Comparison of ENCODE assay signal across 9 cellular contexts in genomic region chr12:3313655-3314305, GRCh38.
DNase-seq lines count a peak whose midpoint lies in the region; ATAC-seq and TF ChIP-seq lines count a peak whose summit lies in the region.
"Had no signal": no experiment of that assay in that cellular context is flagged by ENCODE, and none has a peak within 500 bp of the region (broad histone marks: within the 10 kb centered on the region; RNA-seq: fewer than 3 reads in every experiment).

No MANE protein-coding gene starts in this region.

- no peak overlapping the region for H3K4me3 ChIP-seq in OCI-LY3 (ENCODE audit: low read length)

- ATAC-seq in GM18907 (IDR thresholded peaks at IDR 0.05; ENCODE audit: unreplicated experiment) (peak; percentile 55), GM19023 (IDR thresholded peaks at IDR 0.05; ENCODE audit: unreplicated experiment) (no peak)
- peak; percentile 31 for ATAC-seq in effector memory CD8-positive, alpha-beta T cell (replicated peaks)

- H3K9ac ChIP-seq in OCI-LY3 (ENCODE audit: low read length) = no peak overlapping the region

- TF ChIP-seq CTCF in OCI-LY3 (IDR thresholded peaks at IDR 0.05; ENCODE audit: low read depth, low read length) (peak; percentile 45), neural crest cell (conservative IDR thresholded peaks at IDR 0.05) (peak; percentile 60)

- H3K27me3 ChIP-seq in OCI-LY3 (ENCODE audit: low read depth, low read length) = peaks cover 41% of the 10 kb centered on the region

- no peaks in the 10 kb centered on the region for H4K20me1 ChIP-seq in OCI-LY3 (ENCODE audit: insufficient read depth, low read length)

- H3K4me3 Mint-ChIP-seq in effector memory CD8-positive, alpha-beta T cell = no peak overlapping the region
- H3K4me3 Mint-ChIP-seq in neural crest cell = no peak overlapping the region
- H3K4me3 Mint-ChIP-seq: immature natural killer cell had no signal

- DNase-seq in CMK (ENCODE audit: low read depth) = peak; percentile 9
- peak in 2 of 3 experiments; percentile 6 to 9 for DNase-seq in effector memory CD8-positive, alpha-beta T cell
- DNase-seq in neural crest cell (ENCODE audit: low read depth, low spot score) = no peak
- DNase-seq in NCI-H128 (lab: John Stamatoyannopoulos, UW; ENCODE audit: unreplicated experiment) = no peak
- no peak for DNase-seq in T1000 (lab: John Stamatoyannopoulos, UW)

- peaks cover 0 to 1% of the 10 kb centered on the region in 2 donors for H3K4me1 Mint-ChIP-seq in effector memory CD8-positive, alpha-beta T cell (ENCODE audit: low read depth in 2 of 2)
- H3K4me1 Mint-ChIP-seq in neural crest cell = peaks cover 11% of the 10 kb centered on the region
- H3K4me1 Mint-ChIP-seq: immature natural killer cell had no signal

- H3K36me3 ChIP-seq in OCI-LY3 (replicated peaks; ENCODE audit: low read depth, low read length) = no peaks in the 10 kb centered on the region

- H3K4me1 ChIP-seq in OCI-LY3 (ENCODE audit: low read length) = no peaks in the 10 kb centered on the region

- no peak overlapping the region for H3K4me2 ChIP-seq in OCI-LY3 (ENCODE audit: low read length)

- H3K79me2 ChIP-seq in OCI-LY3 (ENCODE audit: low read length) = no peaks in the 10 kb centered on the region

- H3K27ac ChIP-seq in OCI-LY3 (ENCODE audit: low read length) = no peak overlapping the region

- no peaks in the 10 kb centered on the region for H3K9me3 Mint-ChIP-seq in effector memory CD8-positive, alpha-beta T cell
- no peaks in the 10 kb centered on the region for H3K9me3 Mint-ChIP-seq in neural crest cell
- H3K9me3 Mint-ChIP-seq: immature natural killer cell had no signal

- no peak overlapping the region for H3K27ac Mint-ChIP-seq in effector memory CD8-positive, alpha-beta T cell
- H3K27ac Mint-ChIP-seq in neural crest cell (ENCODE audit: unreplicated experiment) = no peak overlapping the region
- H3K27ac Mint-ChIP-seq: immature natural killer cell had no signal

- peaks cover 6% of the 10 kb centered on the region for H3K36me3 Mint-ChIP-seq in effector memory CD8-positive, alpha-beta T cell (ENCODE audit: insufficient read depth)
- no peaks in the 10 kb centered on the region for H3K36me3 Mint-ChIP-seq in neural crest cell (ENCODE audit: low read depth)
- H3K36me3 Mint-ChIP-seq: immature natural killer cell had no signal

- H2AFZ ChIP-seq in OCI-LY3 (ENCODE audit: low read depth, low read length) = no peak overlapping the region

- H3K27me3 Mint-ChIP-seq in effector memory CD8-positive, alpha-beta T cell = peaks cover 30 to 73% of the 10 kb centered on the region in 2 donors
- peaks cover 3% of the 10 kb centered on the region for H3K27me3 Mint-ChIP-seq in neural crest cell (ENCODE audit: low read depth)

- no peaks in the 10 kb centered on the region for H3K9me3 ChIP-seq in OCI-LY3 (ENCODE audit: insufficient read depth, low read length)

Comparison
In these comparisons a context has a peak if more than half of its experiments do, and no peak if none do; other contexts are left out.
1. DNase-seq: peak in CMK (single experiment) and effector memory CD8-positive, alpha-beta T cell (2 of 3); none in neural crest cell (single experiment), NCI-H128 (single experiment) and T1000 (single experiment).